In genomic region chr2:20071397-20072383, GRCh38 we compare ENCODE assay signal across 9 cellular contexts. TPM values are rescaled to one million over a fixed set of nuclear protein-coding genes. Genes with fewer than 3 reads are reported as not detected.
A peak's percentile ranks its signal among the peaks of the same experiment; 100 is the strongest.
DNase-seq lines count a peak whose midpoint lies in the region; ATAC-seq and TF ChIP-seq lines count a peak whose summit lies in the region.
"Had no signal": no experiment of that assay in that cellular context is flagged by ENCODE, and none has a peak within 500 bp of the region (broad histone marks: within the 10 kb centered on the region; RNA-seq: fewer than 3 reads in every experiment).

No MANE protein-coding gene starts in this region.

- H3K9ac ChIP-seq in PC-3 (ENCODE audit: low read length) (peak overlapping the region; percentile 20; the same call in 1 of the 2 replicates), neural progenitor cell (no peak overlapping the region)

- no peak for TF ChIP-seq POLR2A in esophagus muscularis mucosa (IDR thresholded peaks at IDR 0.05; ENCODE audit: low read depth)

- no peaks in the 10 kb centered on the region for H3K9me2 ChIP-seq in PC-3 (replicated peaks; ENCODE audit: low read length)

- peak overlapping the region; percentile 97 for H3K27ac Mint-ChIP-seq in neural progenitor cell
- H3K27ac Mint-ChIP-seq: natural killer cell treated with Interleukin-12 subunit alpha and Interleukin-12 subunit beta and Interleukin-15 and Interleukin-18, amount 100 ng/mL, for 72 hours had no signal

- H3K4me3 ChIP-seq in AG10803 (ENCODE audit: low read length) = peak overlapping the region; percentile 54
- peak overlapping the region; percentile 15; the same call in 1 of the 2 replicates for H3K4me3 ChIP-seq in PC-3 (ENCODE audit: low read length)
- peak overlapping the region in 2 of 4 donors; percentile 3 to 5 for H3K4me3 ChIP-seq in esophagus muscularis mucosa
- no peak overlapping the region for H3K4me3 ChIP-seq in neural progenitor cell

- H3K36me3 ChIP-seq in PC-3 (ENCODE audit: low read depth, low read length) (no peaks in the 10 kb centered on the region), esophagus muscularis mucosa (no peaks in the 10 kb centered on the region), neural progenitor cell (no peaks in the 10 kb centered on the region)

- WGBS in esophagus muscularis mucosa = 43% methylated on average over 13 of the region's 14 CpGs

- peaks cover 39% of the 10 kb centered on the region for H3K4me1 Mint-ChIP-seq in neural progenitor cell

- no peaks in the 10 kb centered on the region for H3K27me3 ChIP-seq in PC-3 (ENCODE audit: low read length)
- H3K27me3 ChIP-seq in esophagus muscularis mucosa = no peaks in the 10 kb centered on the region
- H3K27me3 ChIP-seq in neural progenitor cell = no peaks in the 10 kb centered on the region

- CTCF ChIA-PET in PC-3 (lab: Charles Lee) = no interaction called here

- DNase-seq in AG10803 (ENCODE audit: low read depth) (peak; percentile 99), PC-3 (peak; percentile 72), esophagus muscularis mucosa (ENCODE audit: extremely low spot score) (no peak), neural progenitor cell (ENCODE audit: low spot score) (peak; percentile 43), KG1 (lab: John Stamatoyannopoulos, UW) (no peak), activated T-cell treated with anti-CD3 and anti-CD28 coated beads for 4 hours (no peak)
- no peak for DNase-seq in stimulated activated CD4-positive, alpha-beta T cell treated with anti-CD3 and anti-CD28 coated beads, Interleukin-4, amount 100 ng/mL, for 1 hour

- H3K27me3 Mint-ChIP-seq in neural progenitor cell (ENCODE audit: insufficient read depth, low read depth) = peaks cover 5% of the 10 kb centered on the region

- H3K9me3 ChIP-seq in PC-3 (ENCODE audit: low read length) (no peaks in the 10 kb centered on the region), esophagus muscularis mucosa (no peaks in the 10 kb centered on the region), neural progenitor cell (ENCODE audit: low read depth) (no peaks in the 10 kb centered on the region)

- H3K4me2 ChIP-seq in PC-3 (ENCODE audit: low read length) = peak overlapping the region; percentile 62
- peak overlapping the region; percentile 24 for H3K4me2 ChIP-seq in neural progenitor cell

- ATAC-seq in PC-3 = peak; percentile 73
- no peak for ATAC-seq in GM19463 (IDR thresholded peaks at IDR 0.05; ENCODE audit: unreplicated experiment)

- H3K79me2 ChIP-seq in PC-3 (ENCODE audit: low read length) = no peaks in the 10 kb centered on the region
- no peaks in the 10 kb centered on the region for H3K79me2 ChIP-seq in neural progenitor cell (ENCODE audit: low read depth)

- H3K9me3 Mint-ChIP-seq in neural progenitor cell = peaks cover 4% of the 10 kb centered on the region
- H3K9me3 Mint-ChIP-seq: natural killer cell treated with Interleukin-12 subunit alpha and Interleukin-12 subunit beta and Interleukin-15 and Interleukin-18, amount 100 ng/mL, for 72 hours had no signal

- no peaks in the 10 kb centered on the region for H3K36me3 Mint-ChIP-seq in neural progenitor cell
- H3K36me3 Mint-ChIP-seq: natural killer cell treated with Interleukin-12 subunit alpha and Interleukin-12 subunit beta and Interleukin-15 and Interleukin-18, amount 100 ng/mL, for 72 hours had no signal

- POLR2A ChIA-PET in PC-3 (lab: Charles Lee; ENCODE audit: unreplicated experiment) = no interaction called here

- peaks cover 38% of the 10 kb centered on the region for H3K4me1 ChIP-seq in PC-3 (ENCODE audit: insufficient read depth, low read length)
- H3K4me1 ChIP-seq in esophagus muscularis mucosa = peaks cover 12 to 31% (median 13%) of the 10 kb centered on the region in 4 donors
- peaks cover 27% of the 10 kb centered on the region for H3K4me1 ChIP-seq in neural progenitor cell

- no TSS peak for BruUV-seq in PC-3 (replicated peaks; lab: Mats Ljungman, UMichigan)

- TF ChIP-seq CTCF in AG10803 (conservative IDR thresholded peaks at IDR 0.05; ENCODE audit: low read length) (no peak), PC-3 (conservative IDR thresholded peaks at IDR 0.05; ENCODE audit: low read depth, low read length) (no peak), esophagus muscularis mucosa (IDR thresholded peaks at IDR 0.05) (no peak), neural progenitor cell (IDR thresholded peaks at IDR 0.05) (no peak)

- H2AFZ ChIP-seq in PC-3 (ENCODE audit: low read length) (peak overlapping the region; percentile 63), neural progenitor cell (replicated peaks) (peak overlapping the region; percentile 95)

- no peak overlapping the region for H3K4me3 Mint-ChIP-seq in neural progenitor cell
- H3K4me3 Mint-ChIP-seq: natural killer cell treated with Interleukin-12 subunit alpha and Interleukin-12 subunit beta and Interleukin-15 and Interleukin-18, amount 100 ng/mL, for 72 hours had no signal

- H4K20me1 ChIP-seq in PC-3 (ENCODE audit: low read length) (no peaks in the 10 kb centered on the region), neural progenitor cell (ENCODE audit: low read depth) (no peaks in the 10 kb centered on the region)

- no peak for TF ChIP-seq EP300 in esophagus muscularis mucosa (IDR thresholded peaks at IDR 0.05)

- H3K27ac ChIP-seq in PC-3 (ENCODE audit: low read length) (peak overlapping the region; percentile 72), esophagus muscularis mucosa (replicated peaks in 1 of 4) (peak overlapping the region; percentile 43 to 71 (median 67)), neural progenitor cell (peak overlapping the region; percentile 26)

- H3F3A ChIP-seq in PC-3 (ENCODE audit: low read length, unreplicated experiment) = no peaks in the 10 kb centered on the region
- H3F3A ChIP-seq in neural progenitor cell (ENCODE audit: low read depth) = peaks cover 10% of the 10 kb centered on the region

- intact Hi-C loops in PC-3 (cut with micrococcal nuclease) (no loop called here), esophagus muscularis mucosa (cut with DNase I) (no loop called here)

RNA-seq across cellular contexts. Expression of gene LAPTM4A, which starts 20.3 kb away (rescaled TPM):
- 54.5 and 62.7 TPM in 2 replicates for total RNA-seq in PC-3 (2014; rRNA removed)
- total RNA-seq in esophagus muscularis mucosa = 100 to 1,000 TPM; 154 to 215 (median 192) TPM
- 170 and 205 TPM in 2 replicates for total RNA-seq in neural progenitor cell (ENCODE audit: low replicate concordance)

RNA-seq across cellular contexts. Expression of gene MATN3, which starts 59.2 kb away (rescaled TPM):
- total RNA-seq in PC-3 (2014; rRNA removed) (1.1 and 1.6 TPM in 2 replicates), esophagus muscularis mucosa (1 to 10 TPM in 1 of 4 donors, under 1 TPM in 3; 0.66 to 1.3 (median 0.82) TPM), neural progenitor cell (ENCODE audit: low replicate concordance) (0.45 and 1.7 TPM in 2 replicates)
- total RNA-seq: natural killer cell treated with Interleukin-12 subunit alpha and Interleukin-12 subunit beta and Interleukin-15 and Interleukin-18, amount 100 ng/mL, for 72 hours had no signal

Comparison
In these comparisons a context has a peak if more than half of its experiments do, and no peak if none do; other contexts are left out.
1. DNase-seq: peak in AG10803 (single experiment), PC-3 (single experiment) and neural progenitor cell (single experiment); none in esophagus muscularis mucosa (single experiment), KG1 (single experiment), stimulated activated CD4-positive, alpha-beta T cell treated with anti-CD3 and anti-CD28 coated beads, Interleukin-4, amount 100 ng/mL, for 1 hour (single experiment) and activated T-cell treated with anti-CD3 and anti-CD28 coated beads for 4 hours (single experiment).
2. Peak in every context shown above with its lines, with median percentiles within 50 percentile points of each other: H3K27ac ChIP-seq.